ENCODE assay signal across 1 cellular context in genomic region chr15:49620658-49621326, GRCh38.
TF ChIP-seq lines count a peak whose summit lies in the region.

DTWD1 (plus strand) TSS chr15:49621048; CDS start chr15:49625168, 4,120 bp downstream.
FAM227B (minus strand) TSS chr15:49620818; CDS start chr15:49615171, 5,647 bp downstream.

TF ChIP-seq in HepG2, 621 proteins besides CTCF, POLR2A, EP300 and RAD21 (continued from another document and continues in another):
- TF ChIP-seq HMGXB3 (CRISPR knock-in tag; IDR thresholded peaks at IDR 0.05; ENCODE audit: borderline replicate concordance) (peak; percentile 94), ZNF512B (CRISPR knock-in tag; IDR thresholded peaks at IDR 0.05; ENCODE audit: borderline replicate concordance) (peak; percentile 98), THAP11 (CRISPR knock-in tag; IDR thresholded peaks at IDR 0.05) (peak; percentile 93), ZNF33B (CRISPR knock-in tag; IDR thresholded peaks at IDR 0.05) (peak; percentile 97), CENPX (CRISPR knock-in tag; IDR thresholded peaks at IDR 0.05) (no peak), ZGPAT (CRISPR knock-in tag; IDR thresholded peaks at IDR 0.05) (peak; percentile 98), ATRX (CRISPR knock-in tag; IDR thresholded peaks at IDR 0.05; ENCODE audit: borderline replicate concordance) (no peak), PHB2 (IDR thresholded peaks at IDR 0.05; ENCODE audit: partially characterized antibody) (no peak), NR1H2 (CRISPR knock-in tag; IDR thresholded peaks at IDR 0.05; ENCODE audit: borderline replicate concordance, low read depth) (0 out of 2 replicates have a peak, but pooled peaks have one; percentile 75), MAFG (CRISPR knock-in tag; IDR thresholded peaks at IDR 0.05) (no peak), SRSF9 (IDR thresholded peaks at IDR 0.05; ENCODE audit: borderline replicate concordance, insufficient read depth, low read depth, low read length, poor library complexity, severe bottlenecking) (no peak), YEATS4 (CRISPR knock-in tag; IDR thresholded peaks at IDR 0.05; ENCODE audit: borderline replicate concordance) (peak; percentile 100), ATF1 (CRISPR knock-in tag; IDR thresholded peaks at IDR 0.05) (no peak), SMARCC2 (IDR thresholded peaks at IDR 0.05) (no peak), TOPORS (CRISPR knock-in tag; IDR thresholded peaks at IDR 0.05) (peak; percentile 96), ZNF468 (CRISPR knock-in tag; IDR thresholded peaks at IDR 0.05) (no peak), ZNF83 (CRISPR knock-in tag; IDR thresholded peaks at IDR 0.05; ENCODE audit: borderline replicate concordance) (peak; percentile 82; the same call in 1 of the 2 replicates), SMAD3 (CRISPR knock-in tag; IDR thresholded peaks at IDR 0.05) (peak; percentile 67; the same call in 1 of the 2 replicates), RNF2 (conservative IDR thresholded peaks at IDR 0.05; ENCODE audit: low read depth) (peak; percentile 94), PRPF4 (IDR thresholded peaks at IDR 0.05; ENCODE audit: low read depth, low read length, poor library complexity, severe bottlenecking) (no peak), SNAPC2 (CRISPR knock-in tag; IDR thresholded peaks at IDR 0.05) (peak; percentile 70; the same call in 1 of the 2 replicates), MYPOP (CRISPR knock-in tag; IDR thresholded peaks at IDR 0.05) (peak; percentile 88), RBM39 (IDR thresholded peaks at IDR 0.05; ENCODE audit: low read depth, low read length, poor library complexity, severe bottlenecking) (peak; percentile 99), ZNF766 (CRISPR knock-in tag; IDR thresholded peaks at IDR 0.05; ENCODE audit: borderline replicate concordance) (peak; percentile 86; the same call in 1 of the 2 replicates), PHF20 (CRISPR knock-in tag; IDR thresholded peaks at IDR 0.05) (peak; percentile 92), TSC22D2 (CRISPR knock-in tag; IDR thresholded peaks at IDR 0.05; ENCODE audit: borderline replicate concordance) (peak; percentile 78; the same call in 1 of the 2 replicates), RORA (CRISPR knock-in tag; IDR thresholded peaks at IDR 0.05) (no peak), HBP1 (CRISPR knock-in tag; IDR thresholded peaks at IDR 0.05; ENCODE audit: low read depth) (peak; percentile 98), CREB1 (IDR thresholded peaks at IDR 0.05) (peak; percentile 61), CREB1 (CRISPR knock-in tag; IDR thresholded peaks at IDR 0.05) (peak; percentile 86), FOXJ3 (CRISPR knock-in tag; IDR thresholded peaks at IDR 0.05; ENCODE audit: borderline replicate concordance) (peak; percentile 68; the same call in 1 of the 2 replicates), ELF4 (CRISPR knock-in tag; IDR thresholded peaks at IDR 0.05; ENCODE audit: borderline replicate concordance) (no peak), ZNF142 (CRISPR knock-in tag; IDR thresholded peaks at IDR 0.05) (no peak), FOXO4 (CRISPR knock-in tag; conservative IDR thresholded peaks at IDR 0.05) (no peak), ZNF597 (CRISPR knock-in tag; IDR thresholded peaks at IDR 0.05) (no peak), SPEN (CRISPR knock-in tag; IDR thresholded peaks at IDR 0.05; ENCODE audit: low read depth) (peak; percentile 98), ZFY (CRISPR knock-in tag; IDR thresholded peaks at IDR 0.05) (peak; percentile 90), ZZZ3 (CRISPR knock-in tag; IDR thresholded peaks at IDR 0.05; ENCODE audit: borderline replicate concordance) (peak; percentile 97; the same call in 1 of the 2 replicates), ZNF607 (CRISPR knock-in tag; IDR thresholded peaks at IDR 0.05; ENCODE audit: borderline replicate concordance) (peak; percentile 98), ZNF333 (CRISPR knock-in tag; IDR thresholded peaks at IDR 0.05; ENCODE audit: borderline replicate concordance) (no peak)
